In the genomic region with DNA sequence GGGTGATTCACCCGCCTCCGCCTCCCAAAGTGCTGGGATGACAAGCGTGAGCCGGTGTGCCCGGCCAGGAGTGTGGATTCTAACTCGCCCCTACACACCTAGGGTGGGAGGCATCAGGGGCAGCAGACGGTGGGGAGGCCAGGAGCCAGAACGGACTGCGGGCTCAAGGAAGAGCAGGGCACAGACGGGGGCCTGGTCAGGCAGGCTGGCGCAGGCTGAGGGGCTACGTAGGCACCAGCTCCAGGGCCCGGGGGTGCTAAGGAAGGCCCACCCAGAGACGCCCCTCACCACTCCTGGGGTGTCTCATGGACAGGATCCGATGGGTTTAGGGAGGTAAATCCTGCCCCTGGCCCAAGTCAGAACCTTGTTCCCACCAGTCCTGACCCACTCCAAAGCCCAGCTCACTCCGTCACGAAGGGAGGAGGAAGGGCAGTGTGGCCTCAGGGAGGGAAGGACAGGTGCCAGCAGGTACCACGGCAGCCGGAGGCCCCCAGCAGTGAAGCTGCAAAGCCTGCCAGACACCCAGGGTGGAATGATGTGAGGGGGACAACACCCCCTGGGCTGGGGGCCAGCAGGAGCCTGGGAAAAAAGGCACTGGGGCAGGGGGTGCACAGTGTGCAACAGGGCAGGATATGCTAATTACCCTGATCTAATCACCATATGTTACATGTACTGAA, we compare ENCODE assay signal across 21 cellular contexts.
A peak's percentile ranks its signal among the peaks of the same experiment; 100 is the strongest.
DNase-seq lines count a peak whose midpoint lies in the region; ATAC-seq and TF ChIP-seq lines count a peak whose summit lies in the region.
"Had no signal": no experiment of that assay in that cellular context is flagged by ENCODE, and none has a peak within 500 bp of the region (broad histone marks: within the 10 kb centered on the region; RNA-seq: fewer than 3 reads in every experiment).

No MANE protein-coding gene starts in this region.

- DNase-seq in NCI-H345 (lab: John Stamatoyannopoulos, UW), result peak; percentile 10
- no peak for DNase-seq in NCI-H345 treated with DMSO at 0.1 percent for 48 hours (lab: John Stamatoyannopoulos, UW; ENCODE audit: unreplicated experiment)
- DNase-seq in WTC11 (ENCODE audit: low spot score), result no peak
- DNase-seq in naive B cell, result no peak
- no peak for DNase-seq in osteocyte (ENCODE audit: extremely low spot score, unreplicated experiment)
- DNase-seq in trophoblast cell, result no peak
- DNase-seq: activated CD8-positive, alpha-beta memory T cell treated with anti-CD3 and anti-CD28 coated beads, Interleukin-2, amount 50 U/mL, for 48 hours; amygdala; dermis blood vessel endothelial cell; EL; head of caudate nucleus; NCI-H1048; NCI-H2029 treated with DMSO at 0.1 percent for 48 hours; NCI-H446 treated with DMSO at 0.1 percent for 48 hours; NK-92 treated with Interleukin-12 subunit alpha and Interleukin-12 subunit beta, amount 100 ng/mL, for 24 hours; occipital lobe; Peyer's patch; upper lobe of left lung had no signal

- no peak for ATAC-seq in WTC11
- no peak for ATAC-seq in naive B cell (ENCODE audit: low read depth in 2 of 2)
- ATAC-seq in HG03039 (IDR thresholded peaks at IDR 0.05; ENCODE audit: unreplicated experiment), result no peak

- CTCF ChIA-PET in WTC11 (lab: Charles Lee), result interaction anchor here (1.0 kb wide), 1 partner anchor 213 kb away, joined by 3 read pairs; no protein-coding TSS in a partner anchor

- no peak overlapping the region for H4K8ac ChIP-seq in trophoblast cell (ENCODE audit: low read depth, low read length)

- H3K18ac ChIP-seq in trophoblast cell (ENCODE audit: low read length), result no peak overlapping the region

- peaks cover 39% of the 10 kb centered on the region for H4K20me1 ChIP-seq in BLaER1

- 0 out of 2 replicates have a peak overlapping the region, but pooled peaks have one; percentile 11 for H3K9ac ChIP-seq in BLaER1
- no peak overlapping the region for H3K9ac ChIP-seq in trophoblast cell (ENCODE audit: low read length)

- H3K4me2 ChIP-seq in BLaER1, result peak overlapping the region; percentile 89
- H3K4me2 ChIP-seq in trophoblast cell (ENCODE audit: low read length), result no peak overlapping the region

- no peaks in the 10 kb centered on the region for H3K79me1 ChIP-seq in trophoblast cell (ENCODE audit: low read length)

- no peak overlapping the region for H3K14ac ChIP-seq in trophoblast cell (ENCODE audit: low read length)

- peaks cover 17% of the 10 kb centered on the region for H3K9me3 Mint-ChIP-seq in WTC11
- no peaks in the 10 kb centered on the region for H3K9me3 Mint-ChIP-seq in naive B cell
- no peaks in the 10 kb centered on the region for H3K9me3 Mint-ChIP-seq in osteocyte (ENCODE audit: unreplicated experiment)

- H2BK120ac ChIP-seq in trophoblast cell (ENCODE audit: insufficient read depth, low read length, poor library complexity), result no peak overlapping the region

- H3K27ac ChIP-seq in BLaER1 (peak overlapping the region; percentile 64), trophoblast cell (ENCODE audit: low read depth, low read length) (no peak overlapping the region)
- H3K27ac ChIP-seq: cardiac muscle cell, upper lobe of left lung had no signal

- H3K27me3 Mint-ChIP-seq in WTC11 (ENCODE audit: low read depth), result no peaks in the 10 kb centered on the region
- no peaks in the 10 kb centered on the region for H3K27me3 Mint-ChIP-seq in naive B cell
- no peaks in the 10 kb centered on the region for H3K27me3 Mint-ChIP-seq in osteocyte (ENCODE audit: unreplicated experiment)

- H3K4ac ChIP-seq in trophoblast cell (ENCODE audit: low read depth, low read length), result no peak overlapping the region

- no CpG with 5 or more reads among the region's 19 CpGs for WGBS in trophoblast cell (ENCODE audit: extremely low coverage, insufficient coverage, insufficient read length)

- no peak overlapping the region for H3K4me3 Mint-ChIP-seq in WTC11
- peak overlapping the region in 7 of 8 donors; percentile 37 to 83 (median 80) for H3K4me3 Mint-ChIP-seq in naive B cell
- no peak overlapping the region for H3K4me3 Mint-ChIP-seq in osteocyte (ENCODE audit: unreplicated experiment)

- H2AFZ ChIP-seq in trophoblast cell (ENCODE audit: insufficient read depth, low read length, poor library complexity), result no peak overlapping the region

- peaks cover 19% of the 10 kb centered on the region; the same call in 1 of the 2 replicates for H3K9me3 ChIP-seq in BLaER1
- peaks cover 18% of the 10 kb centered on the region for H3K9me3 ChIP-seq in trophoblast cell (ENCODE audit: insufficient read depth, low read depth, low read length)
- H3K9me3 ChIP-seq: Peyer's patch, upper lobe of left lung had no signal

- no peak for TF ChIP-seq CTCF in WTC11 (IDR thresholded peaks at IDR 0.05)
- no peak for TF ChIP-seq CTCF in osteocyte (IDR thresholded peaks at IDR 0.05)

- H3K36me3 Mint-ChIP-seq in WTC11, result peaks cover 21% of the 10 kb centered on the region
- peaks cover 4 to 10% of the 10 kb centered on the region in 2 donors for H3K36me3 Mint-ChIP-seq in naive B cell
- peaks cover 7% of the 10 kb centered on the region for H3K36me3 Mint-ChIP-seq in osteocyte (ENCODE audit: unreplicated experiment)

- peaks cover 4% of the 10 kb centered on the region; the same call in 1 of the 2 replicates for H3K4me1 Mint-ChIP-seq in WTC11
- H3K4me1 Mint-ChIP-seq in naive B cell, result peaks cover 24 to 41% (median 29%) of the 10 kb centered on the region in 3 donors
- no peaks in the 10 kb centered on the region for H3K4me1 Mint-ChIP-seq in osteocyte (ENCODE audit: unreplicated experiment)

- H3K36me3 ChIP-seq in BLaER1, result peaks cover 48% of the 10 kb centered on the region
- H3K36me3 ChIP-seq in trophoblast cell (ENCODE audit: control insufficient read depth in 1 of 2, insufficient read depth in 2 of 2, low read length in 2 of 2), result peaks cover 8 to 14% of the 10 kb centered on the region in 2 experiments
- H3K36me3 ChIP-seq: cardiac muscle cell had no signal

- H3K79me2 ChIP-seq in trophoblast cell (ENCODE audit: control insufficient read depth, insufficient read depth, low read length, poor library complexity), result no peaks in the 10 kb centered on the region

- no peak overlapping the region for H2BK12ac ChIP-seq in trophoblast cell (ENCODE audit: low read length)

- H3K27ac Mint-ChIP-seq in WTC11 (peak overlapping the region; percentile 63), naive B cell (peak overlapping the region in 3 of 6 donors; percentile 92 to 97 (median 92)), osteocyte (ENCODE audit: unreplicated experiment) (no peak overlapping the region)

- H4K91ac ChIP-seq in trophoblast cell (ENCODE audit: low read depth, low read length), result no peak overlapping the region

- POLR2A ChIA-PET in WTC11 (lab: Charles Lee), result no interaction called here

- no peak overlapping the region for H3K23ac ChIP-seq in trophoblast cell (ENCODE audit: low read length)

- no peak overlapping the region for H2BK5ac ChIP-seq in trophoblast cell (ENCODE audit: low read depth, low read length, poor library complexity)

- H3K4me3 ChIP-seq in BLaER1 (no peak overlapping the region), trophoblast cell (ENCODE audit: low read depth, low read length) (no peak overlapping the region)
- H3K4me3 ChIP-seq: cardiac muscle cell, upper lobe of left lung had no signal

- peaks cover 62% of the 10 kb centered on the region for H3K4me1 ChIP-seq in BLaER1
- peaks cover 4 to 5% of the 10 kb centered on the region in 2 experiments for H3K4me1 ChIP-seq in trophoblast cell (ENCODE audit: control insufficient read depth in 1 of 2, insufficient read depth in 2 of 2, low read length in 2 of 2)
- H3K4me1 ChIP-seq: Peyer's patch, upper lobe of left lung had no signal

- no peak overlapping the region for H4K12ac ChIP-seq in trophoblast cell (ENCODE audit: low read depth, low read length)

- no peak overlapping the region for H2AK5ac ChIP-seq in trophoblast cell (ENCODE audit: low read length)

- no peaks in the 10 kb centered on the region for H3K27me3 ChIP-seq in BLaER1
- no peaks in the 10 kb centered on the region for H3K27me3 ChIP-seq in trophoblast cell (ENCODE audit: insufficient read depth, low read length)
- H3K27me3 ChIP-seq: cardiac muscle cell, Peyer's patch, upper lobe of left lung had no signal

TF ChIP-seq in WTC11, 78 proteins besides CTCF, POLR2A, EP300 and RAD21 (continues in another document):
- TF ChIP-seq ZNF281 (CRISPR knock-in tag; IDR thresholded peaks at IDR 0.05) (no peak), GABPB1 (CRISPR knock-in tag; IDR thresholded peaks at IDR 0.05) (no peak), OVOL2 (CRISPR knock-in tag; IDR thresholded peaks at IDR 0.05; ENCODE audit: borderline replicate concordance) (no peak)
- TF ChIP-seq, protein P1, sequence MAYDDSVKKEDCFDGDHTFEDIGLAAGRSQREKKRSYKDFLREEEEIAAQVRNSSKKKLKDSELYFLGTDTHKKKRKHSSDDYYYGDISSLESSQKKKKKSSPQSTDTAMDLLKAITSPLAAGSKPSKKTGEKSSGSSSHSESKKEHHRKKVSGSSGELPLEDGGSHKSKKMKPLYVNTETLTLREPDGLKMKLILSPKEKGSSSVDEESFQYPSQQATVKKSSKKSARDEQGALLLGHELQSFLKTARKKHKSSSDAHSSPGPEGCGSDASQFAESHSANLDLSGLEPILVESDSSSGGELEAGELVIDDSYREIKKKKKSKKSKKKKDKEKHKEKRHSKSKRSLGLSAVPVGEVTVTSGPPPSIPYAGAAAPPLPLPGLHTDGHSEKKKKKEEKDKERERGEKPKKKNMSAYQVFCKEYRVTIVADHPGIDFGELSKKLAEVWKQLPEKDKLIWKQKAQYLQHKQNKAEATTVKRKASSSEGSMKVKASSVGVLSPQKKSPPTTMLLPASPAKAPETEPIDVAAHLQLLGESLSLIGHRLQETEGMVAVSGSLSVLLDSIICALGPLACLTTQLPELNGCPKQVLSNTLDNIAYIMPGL (CRISPR knock-in tag; IDR thresholded peaks at IDR 0.05), result no peak

Comparison
In these comparisons a context has a peak if more than half of its experiments do, and no peak if none do; other contexts are left out.
1. H3K4me3 Mint-ChIP-seq: peak in naive B cell (7 of 8); none in WTC11 (single experiment) and osteocyte (single experiment).